ENCODE assay signal across 1 cellular context in genomic region chr6:119671105-119671504, GRCh38.
TF ChIP-seq lines count a peak whose summit lies in the region.

No MANE protein-coding gene starts in this region.

TF ChIP-seq in GM23338, 12 proteins besides CTCF, POLR2A, EP300 and RAD21 (continued from another document):
- no peak for TF ChIP-seq ZNF462 (CRISPR knock-in tag; IDR thresholded peaks at IDR 0.05)
- no peak for TF ChIP-seq JUNB (IDR thresholded peaks at IDR 0.05; ENCODE audit: unreplicated experiment)
- no peak for TF ChIP-seq STAT1 (IDR thresholded peaks at IDR 0.05; ENCODE audit: unreplicated experiment)
- TF ChIP-seq POLR2AphosphoS5 (IDR thresholded peaks at IDR 0.05; ENCODE audit: low read depth): no peak
